Comparison of ENCODE assay signal across 13 cellular contexts in the genomic region with DNA sequence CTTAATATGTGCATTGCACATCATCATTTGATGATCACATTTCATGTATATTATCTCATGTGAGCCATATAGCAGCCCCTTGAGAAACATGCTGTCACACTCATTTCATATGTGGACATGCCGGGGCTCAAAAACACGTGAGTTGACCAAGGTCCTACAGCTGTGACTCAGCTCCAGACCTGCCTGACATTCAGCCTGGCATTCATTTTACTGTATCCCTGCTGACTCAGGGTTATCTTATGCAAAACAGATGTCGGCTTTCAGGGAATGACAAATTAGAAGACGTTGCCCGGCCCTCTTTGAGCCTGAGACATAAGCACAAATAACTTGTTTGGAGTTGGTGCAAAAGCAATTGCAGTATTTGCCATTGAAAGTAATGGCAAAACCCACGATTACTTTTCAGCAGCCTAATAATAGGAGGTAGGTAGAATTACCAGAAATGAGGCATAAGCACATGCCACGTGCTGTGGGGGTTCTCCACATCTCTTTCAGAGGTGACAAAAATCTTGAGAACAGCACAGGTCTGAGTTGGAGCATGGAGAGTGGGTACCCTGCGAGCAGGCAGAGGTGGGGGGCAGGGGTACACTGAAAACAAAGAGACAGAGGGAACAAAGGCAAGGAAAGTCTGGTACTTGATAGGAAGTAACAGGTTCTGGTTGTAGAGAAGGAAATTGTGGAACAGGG.
DNase-seq lines count a peak whose midpoint lies in the region; ATAC-seq and TF ChIP-seq lines count a peak whose summit lies in the region.
"Had no signal": no experiment of that assay in that cellular context is flagged by ENCODE, and none has a peak within 500 bp of the region (broad histone marks: within the 10 kb centered on the region; RNA-seq: fewer than 3 reads in every experiment).

No MANE protein-coding gene starts in this region.

- in situ Hi-C loops in brain microvascular endothelial cell (cut with HindIII; ENCODE audit: low pct_ligation_motif_present, low sequenced_read_pairs) = no loop called here

- H3K4me3 ChIP-seq in brain microvascular endothelial cell (ENCODE audit: low read depth, low read length) (no peak overlapping the region), right cardiac atrium (ENCODE audit: low read length) (no peak overlapping the region)
- H3K4me3 ChIP-seq: tibial artery had no signal

- WGBS in right cardiac atrium = 62% methylated on average over 8 of the region's 8 CpGs

- no peak for ATAC-seq in HG03108 (IDR thresholded peaks at IDR 0.05; ENCODE audit: unreplicated experiment)
- ATAC-seq in left ventricle myocardium superior = no peak
- ATAC-seq in right cardiac atrium = no peak
- ATAC-seq: activated CD8-positive, alpha-beta memory T cell treated with anti-CD3 and anti-CD28 coated beads, Interleukin-2, amount 10 ng/mL, durations not matched to agents 7 days and 5 days had no signal

- no peaks in the 10 kb centered on the region for H3K4me1 ChIP-seq in right cardiac atrium (ENCODE audit: control insufficient read depth, insufficient read depth, low read length)
- H3K4me1 ChIP-seq: tibial artery had no signal

- H3K36me3 ChIP-seq in brain microvascular endothelial cell (replicated peaks) = no peaks in the 10 kb centered on the region
- H3K36me3 ChIP-seq: tibial artery had no signal

- DNase-seq in GM03348 (ENCODE audit: low spot score) (peak; percentile 81), LHCN-M2 (ENCODE audit: low read depth) (peak; percentile 52), brain microvascular endothelial cell (peak; percentile 46), myocyte (ENCODE audit: low read depth) (peak; percentile 32), left ventricle myocardium superior (no peak), NCI-H2081 treated with DMSO at 0.1 percent for 48 hours (lab: John Stamatoyannopoulos, UW) (no peak), right cardiac atrium (no peak)
- DNase-seq: activated CD8-positive, alpha-beta memory T cell treated with anti-CD3 and anti-CD28 coated beads, Interleukin-2, amount 10 ng/mL, durations not matched to agents 7 days and 5 days; activated naive CD8-positive, alpha-beta T cell treated with anti-CD3 and anti-CD28 coated beads, Interleukin-2, amount 10 ng/mL, durations not matched to agents 7 days and 5 days; DMS153; NCI-H446 treated with DMSO at 0.1 percent for 48 hours; tibial artery had no signal

- H3K27me3 ChIP-seq in brain microvascular endothelial cell (replicated peaks) (no peaks in the 10 kb centered on the region), right cardiac atrium (ENCODE audit: control insufficient read depth, insufficient read depth) (no peaks in the 10 kb centered on the region)
- H3K27me3 ChIP-seq: tibial artery had no signal

- no peak for TF ChIP-seq CTCF in brain microvascular endothelial cell (IDR thresholded peaks at IDR 0.05; ENCODE audit: low read depth, low read length, missing control alignments)

- intact Hi-C loops in left ventricle myocardium superior (cut with micrococcal nuclease) (no loop called here), right cardiac atrium (cut with DNase I) (no loop called here)

- H3K27ac ChIP-seq in brain microvascular endothelial cell (no peak overlapping the region), right cardiac atrium (ENCODE audit: low read length) (no peak overlapping the region)
- H3K27ac ChIP-seq: tibial artery had no signal

- no peaks in the 10 kb centered on the region for H3K9me3 ChIP-seq in right cardiac atrium (ENCODE audit: control insufficient read depth, low read length)
- H3K9me3 ChIP-seq: tibial artery had no signal

Comparison
In these comparisons a context has a peak if more than half of its experiments do, and no peak if none do; other contexts are left out.
1. DNase-seq: peak in GM03348 (single experiment), LHCN-M2 (single experiment), brain microvascular endothelial cell (single experiment) and myocyte (single experiment); none in left ventricle myocardium superior (single experiment), NCI-H2081 treated with DMSO at 0.1 percent for 48 hours (single experiment) and right cardiac atrium (0 of 3).